Comparison of ENCODE assay signal across 10 cellular contexts in the genomic region with DNA sequence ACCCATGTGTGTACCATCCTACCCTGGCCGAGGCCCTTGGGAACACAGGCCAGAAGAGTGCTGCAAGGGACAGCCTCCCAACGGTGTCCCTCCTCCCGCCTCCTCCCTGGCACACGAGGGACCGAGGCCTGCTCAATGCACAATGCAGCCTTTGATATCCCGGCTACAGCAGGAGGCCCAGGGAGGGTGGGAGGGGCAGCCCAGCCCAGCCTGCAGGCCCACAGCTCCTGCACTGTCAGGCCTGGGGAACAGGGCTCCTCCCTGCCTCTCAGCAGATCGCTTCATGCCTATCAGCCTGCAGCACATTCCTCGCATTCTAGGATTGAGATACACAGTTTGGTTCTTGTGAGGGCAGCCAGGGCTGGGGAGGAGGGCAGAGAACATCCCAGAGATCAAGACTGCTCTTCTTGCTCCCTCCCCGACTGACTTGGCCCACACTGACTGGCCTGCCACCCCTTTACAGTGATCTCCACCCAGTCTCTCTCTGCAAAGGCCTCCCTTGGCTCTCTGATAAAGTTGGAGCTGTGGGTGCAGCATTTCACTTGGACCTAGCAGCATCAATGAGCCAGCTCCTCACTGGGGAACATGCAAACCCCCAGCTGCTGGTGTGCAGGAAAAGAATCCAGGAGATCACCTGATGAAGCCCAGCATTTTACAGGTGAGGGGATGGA. TPM values are rescaled to one million over a fixed set of nuclear protein-coding genes. Genes with fewer than 3 reads are reported as not detected.
DNase-seq lines count a peak whose midpoint lies in the region; ATAC-seq and TF ChIP-seq lines count a peak whose summit lies in the region.
"Had no signal": no experiment of that assay in that cellular context is flagged by ENCODE, and none has a peak within 500 bp of the region (broad histone marks: within the 10 kb centered on the region; RNA-seq: fewer than 3 reads in every experiment).

A gene (minus strand): TSS at position 46 of the 671 bp plus-strand sequence. CDS start 40 bp downstream, at position 6.

- no peaks in the 10 kb centered on the region for H3K9me3 Mint-ChIP-seq in activated T-helper 1 cell treated with anti-CD3 and anti-CD28 coated beads, Interleukin-12 subunit alpha, Interleukin-12 subunit beta, Interleukin-2, Interleukin-4 antibody, amounts not matched to agents 30 ng/mL and 10 ng/mL and 1 ng/mL, durations not matched to agents 14 hours and 24 hours and 36 hours

- H3K4me1 ChIP-seq in body of pancreas, result peaks cover 15% of the 10 kb centered on the region
- H3K4me1 ChIP-seq in sigmoid colon, result peaks cover 0 to 19% (median 12%) of the 10 kb centered on the region in 4 donors

- H3K4me3 ChIP-seq in body of pancreas, result no peak within 1 kb of the TSS
- no peak within 1 kb of the TSS for H3K4me3 ChIP-seq in sigmoid colon

- H3K27ac ChIP-seq in body of pancreas (peak within 1 kb of the TSS in 3 of 4 donors; percentile 57 to 64 (median 62)), sigmoid colon (peak within 1 kb of the TSS; percentile 46 to 72 (median 56))

- H3K4me3 Mint-ChIP-seq in activated T-helper 1 cell treated with anti-CD3 and anti-CD28 coated beads, Interleukin-12 subunit alpha, Interleukin-12 subunit beta, Interleukin-2, Interleukin-4 antibody, amounts not matched to agents 30 ng/mL and 10 ng/mL and 1 ng/mL, durations not matched to agents 14 hours and 24 hours and 36 hours, result no peak within 1 kb of the TSS
- H3K4me3 Mint-ChIP-seq: T-cell had no signal

- H3K4me1 Mint-ChIP-seq in activated T-helper 1 cell treated with anti-CD3 and anti-CD28 coated beads, Interleukin-12 subunit alpha, Interleukin-12 subunit beta, Interleukin-2, Interleukin-4 antibody, amounts not matched to agents 30 ng/mL and 10 ng/mL and 1 ng/mL, durations not matched to agents 14 hours and 24 hours and 36 hours (ENCODE audit: low read depth), result no peaks in the 10 kb centered on the region
- H3K4me1 Mint-ChIP-seq: naive B cell, T-cell had no signal

- H3K36me3 Mint-ChIP-seq in activated T-helper 1 cell treated with anti-CD3 and anti-CD28 coated beads, Interleukin-12 subunit alpha, Interleukin-12 subunit beta, Interleukin-2, Interleukin-4 antibody, amounts not matched to agents 30 ng/mL and 10 ng/mL and 1 ng/mL, durations not matched to agents 14 hours and 24 hours and 36 hours (ENCODE audit: low read depth), result no peaks in the 10 kb centered on the region
- H3K36me3 Mint-ChIP-seq: naive B cell, T-cell had no signal

- DNase-seq in H4 (ENCODE audit: low spot score) (peak; percentile 55), body of pancreas (peak; percentile 40 to 58 (median 48)), hippocampal formation (lab: John Stamatoyannopoulos, UW) (peak; percentile 89 to 90), sigmoid colon (peak; percentile 70), T-helper 2 cell (no peak)
- no peak for DNase-seq in activated T-helper 1 cell treated with anti-CD3 and anti-CD28 coated beads, Interleukin-12 subunit alpha, Interleukin-12 subunit beta, Interleukin-2, Interleukin-4 antibody, amounts not matched to agents 30 ng/mL and 10 ng/mL and 1 ng/mL, durations not matched to agents 14 hours and 24 hours and 36 hours (ENCODE audit: low spot score)
- DNase-seq: naive B cell, T-cell had no signal

- TF ChIP-seq CTCF in body of pancreas (IDR thresholded peaks at IDR 0.05), result no peak
- TF ChIP-seq CTCF in sigmoid colon (IDR thresholded peaks at IDR 0.05), result no peak

- H3K27me3 Mint-ChIP-seq in activated T-helper 1 cell treated with anti-CD3 and anti-CD28 coated beads, Interleukin-12 subunit alpha, Interleukin-12 subunit beta, Interleukin-2, Interleukin-4 antibody, amounts not matched to agents 30 ng/mL and 10 ng/mL and 1 ng/mL, durations not matched to agents 14 hours and 24 hours and 36 hours (ENCODE audit: insufficient read depth), result peaks cover 7% of the 10 kb centered on the region

- TF ChIP-seq POLR2A in body of pancreas (IDR thresholded peaks at IDR 0.05), result no peak
- TF ChIP-seq POLR2A in sigmoid colon (IDR thresholded peaks at IDR 0.05), result no peak

- 49 to 50% methylated on average over 7 to 8 of the region's 9 CpGs for WGBS in body of pancreas, 2 donors
- 19 to 41% methylated on average over 9 of the region's 9 CpGs for WGBS in sigmoid colon, 2 donors

- no peak within 1 kb of the TSS for H3K27ac Mint-ChIP-seq in activated T-helper 1 cell treated with anti-CD3 and anti-CD28 coated beads, Interleukin-12 subunit alpha, Interleukin-12 subunit beta, Interleukin-2, Interleukin-4 antibody, amounts not matched to agents 30 ng/mL and 10 ng/mL and 1 ng/mL, durations not matched to agents 14 hours and 24 hours and 36 hours
- H3K27ac Mint-ChIP-seq: T-cell had no signal

- no peak for TF ChIP-seq EP300 in sigmoid colon (IDR thresholded peaks at IDR 0.05)

- intact Hi-C loops in body of pancreas (cut with DNase I), result no loop called here
- intact Hi-C loops in sigmoid colon (cut with DNase I), result no loop called here
- intact Hi-C loops in activated T-helper 1 cell treated with anti-CD3 and anti-CD28 coated beads, Interleukin-12 subunit alpha, Interleukin-12 subunit beta, Interleukin-2, Interleukin-4 antibody, amounts not matched to agents 30 ng/mL and 10 ng/mL and 1 ng/mL, durations not matched to agents 14 hours and 24 hours and 36 hours (cut with micrococcal nuclease), result no loop called here

- no peaks in the 10 kb centered on the region for H3K36me3 ChIP-seq in body of pancreas (replicated peaks in 1 of 2; ENCODE audit: insufficient read depth in 1 of 2, low read depth in 2 of 2)
- H3K36me3 ChIP-seq in sigmoid colon, result no peaks in the 10 kb centered on the region

- H3K27me3 ChIP-seq in body of pancreas (no peaks in the 10 kb centered on the region), sigmoid colon (no peaks in the 10 kb centered on the region)

- H3K9me3 ChIP-seq in body of pancreas (no peaks in the 10 kb centered on the region), sigmoid colon (no peaks in the 10 kb centered on the region)

- peak; percentile 90 for ATAC-seq in body of pancreas
- ATAC-seq in HG03095 (IDR thresholded peaks at IDR 0.05; ENCODE audit: unreplicated experiment), result no peak
- ATAC-seq in GM21367 (IDR thresholded peaks at IDR 0.05; ENCODE audit: unreplicated experiment), result no peak

RNA-seq across cellular contexts. Expression of the gene that starts here (rescaled TPM):
- 0.95 and 2.1 TPM in 2 replicates for total RNA-seq in H4 (2014; rRNA removed; shearing (Covaris generic))
- 1 to 10 TPM in 1 of 2 donors, under 1 TPM in 1; 0.33 to 8.6 TPM for total RNA-seq in body of pancreas
- total RNA-seq in sigmoid colon, result 1 to 10 TPM in 3 of 4 donors, under 1 TPM in 1; 0.66 to 8.3 (median 3.7) TPM
- 1 to 10 TPM in 1 of 3 donors, under 1 TPM in 1, not detected in 1; under 0.01 to 1.0 TPM for polyA plus RNA-seq in sigmoid colon
- total RNA-seq in activated T-helper 1 cell treated with anti-CD3 and anti-CD28 coated beads, Interleukin-12 subunit alpha, Interleukin-12 subunit beta, Interleukin-2, Interleukin-4 antibody, amounts not matched to agents 30 ng/mL and 10 ng/mL and 1 ng/mL, durations not matched to agents 14 hours and 24 hours and 36 hours, result not detected in 2 replicates
- total RNA-seq: T-cell had no signal

Comparison
In these comparisons a context has a peak if more than half of its experiments do, and no peak if none do; other contexts are left out.
1. DNase-seq: peak in H4 (single experiment), body of pancreas (4 of 4), hippocampal formation (2 of 2) and sigmoid colon (single experiment); none in T-helper 2 cell (0 of 5) and activated T-helper 1 cell treated with anti-CD3 and anti-CD28 coated beads, Interleukin-12 subunit alpha, Interleukin-12 subunit beta, Interleukin-2, Interleukin-4 antibody, amounts not matched to agents 30 ng/mL and 10 ng/mL and 1 ng/mL, durations not matched to agents 14 hours and 24 hours and 36 hours (single experiment).